In genomic region chr17:19578545-19578944, GRCh38 we compare ENCODE assay signal across 18 cellular contexts. TPM values are rescaled to one million over a fixed set of nuclear protein-coding genes. Genes with fewer than 3 reads are reported as not detected.
DNase-seq lines count a peak whose midpoint lies in the region; ATAC-seq, FAIRE-seq and TF ChIP-seq lines count a peak whose summit lies in the region.
"Had no signal": no experiment of that assay in that cellular context is flagged by ENCODE, and none has a peak within 500 bp of the region (broad histone marks: within the 10 kb centered on the region; RNA-seq: fewer than 3 reads in every experiment).

No MANE protein-coding gene starts in this region.

- DNase-seq in A549 (ENCODE audit: low read depth in 1 of 2, low spot score in 1 of 2) (peak in 1 of 2 experiments; percentile 19), GM23248 (peak; percentile 49), astrocyte of the hippocampus (ENCODE audit: low read depth, low spot score) (peak; percentile 31), mesenteric fat pad (ENCODE audit: low spot score) (peak; percentile 22), NOMO-1 treated with DMSO at 0.1 percent for 48 hours (lab: John Stamatoyannopoulos, UW; ENCODE audit: unreplicated experiment) (no peak), T-helper 1 cell (no peak), dorsolateral prefrontal cortex (no peak)
- DNase-seq: activated effector memory CD4-positive, alpha-beta T cell treated with Interleukin-2 at 50 U/mL for 16 hours; AML-193; GOT3; kidney; NCI-H187; NCI-H526; T-helper 17 cell had no signal

- H3K4me1 ChIP-seq in A549 = no peaks in the 10 kb centered on the region
- H3K4me1 ChIP-seq in GM23248 (ENCODE audit: insufficient read depth) = no peaks in the 10 kb centered on the region

- H3K4me1 Mint-ChIP-seq in stimulated activated memory B cell treated with anti-CD40 and anti-IgM and Interleukin-4, amounts not matched to agents 10 μg/mL and 1 μg/mL and 100 μg/mL, for 72 hours = no peaks in the 10 kb centered on the region

- no peaks in the 10 kb centered on the region for H3K36me3 ChIP-seq in GM23248 (ENCODE audit: low read depth)

- ATAC-seq in A549 = peak; percentile 48 to 49; a peak in 4 of 6 replicates
- no peak for ATAC-seq in stimulated activated memory B cell treated with anti-CD40 and anti-IgM and Interleukin-4, amounts not matched to agents 10 μg/mL and 1 μg/mL and 100 μg/mL, for 72 hours
- ATAC-seq: T-helper 17 cell had no signal

- H3K9me2 ChIP-seq in GM23248 (ENCODE audit: insufficient read depth) = no peaks in the 10 kb centered on the region

- H3K36me3 Mint-ChIP-seq in stimulated activated memory B cell treated with anti-CD40 and anti-IgM and Interleukin-4, amounts not matched to agents 10 μg/mL and 1 μg/mL and 100 μg/mL, for 72 hours = no peaks in the 10 kb centered on the region

- H3K4me2 ChIP-seq in A549 (no peak overlapping the region), GM23248 (ENCODE audit: unreplicated experiment) (no peak overlapping the region)
- H3K4me2 ChIP-seq: KMS-11 had no signal

- no peaks in the 10 kb centered on the region for H3K9me3 Mint-ChIP-seq in stimulated activated memory B cell treated with anti-CD40 and anti-IgM and Interleukin-4, amounts not matched to agents 10 μg/mL and 1 μg/mL and 100 μg/mL, for 72 hours

- H2AFZ ChIP-seq in GM23248 = no peak overlapping the region

- H3K27me3 ChIP-seq in GM23248 (replicated peaks; ENCODE audit: insufficient read depth) = peaks cover 17% of the 10 kb centered on the region
- peaks cover 0 to 11% (median 0%) of the 10 kb centered on the region in 45 donors for H3K27me3 ChIP-seq in dorsolateral prefrontal cortex

- H3K27me3 Mint-ChIP-seq in stimulated activated memory B cell treated with anti-CD40 and anti-IgM and Interleukin-4, amounts not matched to agents 10 μg/mL and 1 μg/mL and 100 μg/mL, for 72 hours = peaks cover 51% of the 10 kb centered on the region

- intact Hi-C loops in dorsolateral prefrontal cortex (cut with DNase I) = no loop called here

- peak; percentile 43 for FAIRE-seq in A549 (lab: Jason Lieb, UNC)
- FAIRE-seq: kidney had no signal

- POLR2A ChIA-PET in A549 (lab: Yijun Ruan, JAX) = interaction anchor here (3.0 kb wide), 1 partner anchor 70 kb away, joined by 11 read pairs; the partner anchor contains the start of gene ALDH3A2

- no peak overlapping the region for H3K27ac ChIP-seq in A549
- H3K27ac ChIP-seq in GM23248 = no peak overlapping the region
- peak overlapping the region in 2 of 59 donors; percentile 18 to 65 for H3K27ac ChIP-seq in dorsolateral prefrontal cortex
- H3K27ac ChIP-seq: epithelial cell of prostate, KMS-11 had no signal

- H3F3A ChIP-seq in GM23248 (ENCODE audit: insufficient read depth) = no peaks in the 10 kb centered on the region

- H3K9me3 ChIP-seq in A549 (no peaks in the 10 kb centered on the region), GM23248 (ENCODE audit: low read depth) (no peaks in the 10 kb centered on the region)

- no peak for TF ChIP-seq CTCF in A549 (IDR thresholded peaks at IDR 0.05)
- TF ChIP-seq CTCF in dorsolateral prefrontal cortex (IDR thresholded peaks at IDR 0.05 in 54 of 56, conservative IDR thresholded peaks at IDR 0.05 in 2 of 56; ENCODE audit: low read depth in 1 of 56, partially characterized antibody in 56 of 56) = no peak

- no peak overlapping the region for H3K4me3 Mint-ChIP-seq in stimulated activated memory B cell treated with anti-CD40 and anti-IgM and Interleukin-4, amounts not matched to agents 10 μg/mL and 1 μg/mL and 100 μg/mL, for 72 hours
- H3K4me3 Mint-ChIP-seq: T-helper 17 cell had no signal

- TF ChIP-seq EP300 in A549 (IDR thresholded peaks at IDR 0.05) = no peak

- CTCF ChIA-PET in A549 (lab: Yijun Ruan, JAX) = interaction anchor here (1.3 to 2.2 kb wide), 6 partner anchors 8 to 216 kb away, joined by 3 to 7 read pairs (median 4); partner anchors contain the start of genes B9D1 and SLC47A1

- no peak overlapping the region for H3K27ac Mint-ChIP-seq in stimulated activated memory B cell treated with anti-CD40 and anti-IgM and Interleukin-4, amounts not matched to agents 10 μg/mL and 1 μg/mL and 100 μg/mL, for 72 hours
- H3K27ac Mint-ChIP-seq: T-helper 17 cell had no signal

- TF ChIP-seq POLR2A in A549 (IDR thresholded peaks at IDR 0.05; ENCODE audit: low read length) = no peak

- H3K4me3 ChIP-seq in A549 = no peak overlapping the region
- H3K4me3 ChIP-seq in GM23248 = no peak overlapping the region
- H3K4me3 ChIP-seq in dorsolateral prefrontal cortex = no peak overlapping the region
- H3K4me3 ChIP-seq: coronary artery had no signal

- WGBS in A549 (ENCODE audit: missing lambda C conversion rate) = 86% methylated on average over 4 of the region's 4 CpGs
- 41 to 42% methylated on average over 4 of the region's 4 CpGs for WGBS in GM23248 (ENCODE audit: low coverage in 1 of 2, low lambda C conversion rate in 2 of 2, missing lambda C conversion rate in 2 of 2), 2 experiments

- in situ Hi-C loops in GM23248 (cut with MboI) = no loop called here

- TF ChIP-seq RAD21 in A549 (conservative IDR thresholded peaks at IDR 0.05 in 1 of 2, IDR thresholded peaks at IDR 0.05 in 1 of 2) = no peak

- no peaks in the 10 kb centered on the region for H4K20me1 ChIP-seq in GM23248 (ENCODE audit: insufficient read depth)

- H3K9ac ChIP-seq in GM23248 = no peak overlapping the region
- H3K9ac ChIP-seq: KMS-11 had no signal

- H3K79me2 ChIP-seq in GM23248 (ENCODE audit: insufficient read depth) = no peaks in the 10 kb centered on the region

TF ChIP-seq in A549, 52 proteins besides CTCF, POLR2A, EP300 and RAD21:
- TF ChIP-seq E2F6 (IDR thresholded peaks at IDR 0.05; ENCODE audit: borderline replicate concordance, low read depth) (no peak), FOSL2 (IDR thresholded peaks at IDR 0.05) (no peak), FOSL2 (CRISPR knock-in tag; IDR thresholded peaks at IDR 0.05) (no peak)

RNA-seq across cellular contexts. Expression of gene SLC47A1, which starts 44.9 kb away (rescaled TPM):
- polyA plus RNA-seq in A549 (2011; rRNA removed) = 21.1 and 35.1 TPM in 2 replicates
- polyA plus RNA-seq in A549 (2012; cell fraction: cytosol; rRNA removed) = 18.6 and 25.8 TPM in 2 replicates
- 48.3 and 50.2 TPM in 2 replicates for polyA plus RNA-seq in A549 (2012; cell fraction: nucleus; rRNA removed)
- 20.4 to 24.6 TPM (median 24.2 TPM) in 3 replicates for polyA plus RNA-seq in A549 (2017; fragmentation: RNase III; extraction: RNeasy Plus Mini Kit Qiagen cat#74134 plus additional on column Dnase treatment)
- 60.5 and 93.6 TPM in 2 replicates for polyA minus RNA-seq in A549 (2011; rRNA and poly(A)+ RNA removed)
- 1.9 and 7.0 TPM in 2 replicates for total RNA-seq in GM23248 (2014; rRNA removed; shearing (Covaris generic))
- 0.76 and 1.1 TPM in 2 replicates for polyA plus RNA-seq in GM23248 (2016; fragmentation: Nextera tagmentation; extraction: Ambion mirVana)
- 7.0 TPM for total RNA-seq in mesenteric fat pad
- total RNA-seq in dorsolateral prefrontal cortex = 10 to 100 TPM in 39 of 120 experiments, 1 to 10 TPM in 81; 2.9 to 45.9 (median 8.2) TPM
- total RNA-seq: T-helper 17 cell had no signal

Comparison
In these comparisons a context has a peak if more than half of its experiments do, and no peak if none do; other contexts are left out.
1. DNase-seq: peak in GM23248 (single experiment), astrocyte of the hippocampus (single experiment) and mesenteric fat pad (single experiment); none in NOMO-1 treated with DMSO at 0.1 percent for 48 hours (single experiment), T-helper 1 cell (0 of 5) and dorsolateral prefrontal cortex (0 of 10).